ENCODE assay signal across 34 cellular contexts in genomic region chr10:8173866-8174243, GRCh38.
"Had no signal": no experiment of that assay in that cellular context is flagged by ENCODE, and none has a peak within 500 bp of the region (broad histone marks: within the 10 kb centered on the region; RNA-seq: fewer than 3 reads in every experiment).

No MANE protein-coding gene starts in this region.

- DNase-seq: activated B cell treated with CpG ODN at 0.5 μM for 24 hours; activated CD4-positive, alpha-beta memory T cell treated with anti-CD3 and anti-CD28 coated beads for 36 hours; activated CD4-positive, alpha-beta T cell treated with anti-CD3 and anti-CD28 coated beads for 4 hours; activated CD4-positive, alpha-beta T cell treated with anti-CD3 and anti-CD28 coated beads, Interleukin-2, amount 10 ng/mL, durations not matched to agents 24 days and 14 days; activated CD4-positive, alpha-beta T cell treated with anti-CD3 and anti-CD28 coated beads, Interleukin-2, amount 50 U/mL, for 1 hour; activated CD4-positive, alpha-beta T cell treated with anti-CD3 and anti-CD28 coated beads, Interleukin-2, amount 50 U/mL, for 4 hours; activated CD4-positive, CD25-positive, alpha-beta regulatory T cell treated with anti-CD3 and anti-CD28 coated beads, Interleukin-2, amount 50 U/mL, for 72 hours; activated CD8-positive, alpha-beta memory T cell treated with anti-CD3 and anti-CD28 coated beads, Interleukin-2, amount 50 U/mL, for 4 hours; activated CD8-positive, alpha-beta T cell treated with anti-CD3 and anti-CD28 coated beads for 36 hours; activated effector memory CD4-positive, alpha-beta T cell treated with anti-CD3 and anti-CD28 coated beads, Interleukin-2, amount 50 U/mL, for 16 hours; activated gamma-delta T cell treated with Interleukin-2 at 50 U/mL for 16 hours; activated naive CD4-positive, alpha-beta T cell; activated naive CD4-positive, alpha-beta T cell treated with anti-CD3 and anti-CD28 coated beads for 36 hours; activated naive CD4-positive, alpha-beta T cell treated with anti-CD3 and anti-CD28 coated beads, Interleukin-2, amount 50 U/mL, for 16 hours; activated naive CD8-positive, alpha-beta T cell treated with anti-CD3 and anti-CD28 coated beads for 36 hours; activated T-cell treated with anti-CD3 and anti-CD28 coated beads for 4 hours; activated T-cell treated with anti-CD3 and anti-CD28 coated beads, Interleukin-2, amount 50 U/mL, for 1 hour; activated T-cell treated with anti-CD3 and anti-CD28 coated beads, Interleukin-2, amount 50 U/mL, for 4 hours; activated T-cell treated with anti-CD3 and anti-CD28 coated beads, Interleukin-2, amount 50 U/mL, for 72 hours; adrenal gland; amniotic stem cell; aorta; body of pancreas; brain microvascular endothelial cell; central memory CD4-positive, alpha-beta T cell; T-helper 1 cell; T-helper 2 cell; T-helper 9 cell had no signal

- ATAC-seq: activated CD8-positive, alpha-beta T cell treated with anti-CD3 and anti-CD28 coated beads for 36 hours; activated naive CD4-positive, alpha-beta T cell treated with anti-CD3 and anti-CD28 coated beads, Interleukin-2, amount 50 U/mL, for 72 hours; activated T-cell treated with anti-CD3 and anti-CD28 coated beads, Interleukin-2, amount 50 U/mL, for 4 hours; activated T-cell treated with anti-CD3 and anti-CD28 coated beads, Interleukin-2, amount 50 U/mL, for 72 hours; activated T-helper 17 cell treated with anti-CD3 and anti-CD28 coated beads, Interleukin-2, amount 50 U/mL, for 72 hours; body of pancreas had no signal

- H3K4me3 ChIP-seq: adrenal gland, body of pancreas, breast epithelium had no signal

- H3K4me1 ChIP-seq: adrenal gland, body of pancreas, breast epithelium had no signal

- H3K27ac ChIP-seq: adrenal gland, body of pancreas, brain microvascular endothelial cell, breast epithelium, VCaP had no signal

- FAIRE-seq: astrocyte, TTC549 had no signal

- H3K27me3 ChIP-seq: adrenal gland, body of pancreas, brain microvascular endothelial cell, breast epithelium had no signal

- H3K9me3 ChIP-seq: adrenal gland, body of pancreas had no signal

- H3K36me3 ChIP-seq: adrenal gland, brain microvascular endothelial cell, breast epithelium had no signal
